Comparison of ENCODE assay signal across 18 cellular contexts in the genomic region with DNA sequence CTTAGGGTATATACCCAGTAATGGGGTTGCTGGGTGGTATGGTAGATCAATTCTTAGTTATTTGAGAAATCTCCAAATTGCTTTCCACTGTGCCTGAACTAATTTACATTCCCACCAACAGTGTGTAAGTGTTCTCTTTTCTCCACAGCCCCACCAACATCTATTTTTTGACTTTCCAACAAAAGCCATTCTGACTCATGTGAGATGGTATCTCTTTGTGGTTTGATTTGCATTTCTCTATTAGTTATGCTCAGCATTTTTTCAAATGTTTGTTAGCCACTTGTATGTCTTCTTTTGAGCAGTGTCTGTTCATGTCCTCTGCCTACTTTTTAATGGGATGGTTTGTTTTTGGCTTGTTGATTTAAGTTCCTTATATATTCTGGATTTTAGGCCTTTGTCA.
DNase-seq lines count a peak whose midpoint lies in the region; ATAC-seq and TF ChIP-seq lines count a peak whose summit lies in the region.
"Had no signal": no experiment of that assay in that cellular context is flagged by ENCODE, and none has a peak within 500 bp of the region (broad histone marks: within the 10 kb centered on the region; RNA-seq: fewer than 3 reads in every experiment).

No MANE protein-coding gene starts in this region.

- no peak for TF ChIP-seq CTCF in HFFc6 (IDR thresholded peaks at IDR 0.05)
- TF ChIP-seq CTCF in epithelial cell of esophagus (IDR thresholded peaks at IDR 0.05; ENCODE audit: insufficient read depth, low read depth, low read length, missing control alignments), result no peak

- no peaks in the 10 kb centered on the region for H3K27me3 Mint-ChIP-seq in HFFc6 (ENCODE audit: insufficient read depth)
- H3K27me3 Mint-ChIP-seq: memory B cell had no signal

- no peaks in the 10 kb centered on the region for H3K4me1 Mint-ChIP-seq in HFFc6 (ENCODE audit: low read depth)
- H3K4me1 Mint-ChIP-seq: memory B cell had no signal

- H3K4me3 Mint-ChIP-seq in HFFc6, result no peak overlapping the region
- H3K4me3 Mint-ChIP-seq: activated CD8-positive, alpha-beta memory T cell treated with anti-CD3 and anti-CD28 coated beads, Interleukin-2, amount 10 ng/mL, durations not matched to agents 7 days and 5 days; memory B cell; naive thymus-derived CD4-positive, alpha-beta T cell had no signal

- DNase-seq in HFFc6, result peak; percentile 1
- DNase-seq in NCI-H526 treated with DMSO at 0.1 percent for 48 hours (lab: John Stamatoyannopoulos, UW), result peak; percentile 89
- DNase-seq in epithelial cell of esophagus (ENCODE audit: low read depth), result peak; percentile 17
- no peak for DNase-seq in activated CD8-positive, alpha-beta memory T cell treated with anti-CD3 and anti-CD28 coated beads, Interleukin-2, amount 50 U/mL, for 4 hours
- no peak for DNase-seq in NCI-H1105 treated with DMSO at 0.1 percent for 48 hours (lab: John Stamatoyannopoulos, UW)
- no peak for DNase-seq in NCI-H2081 (lab: John Stamatoyannopoulos, UW)
- DNase-seq: activated CD4-positive, CD25-positive, alpha-beta regulatory T cell treated with anti-CD3 and anti-CD28 coated beads, Interleukin-2, amount 50 U/mL, for 72 hours; activated CD8-positive, alpha-beta memory T cell treated with anti-CD3 and anti-CD28 coated beads, Interleukin-2, amount 10 ng/mL, durations not matched to agents 7 days and 5 days; activated gamma-delta T cell treated with Interleukin-2 at 50 U/mL for 16 hours; aorta; naive thymus-derived CD4-positive, alpha-beta T cell; NCI-H2081 treated with DMSO at 0.1 percent for 48 hours; NCI-H524 treated with DMSO at 0.1 percent for 48 hours; stimulated activated CD4-positive, alpha-beta T cell treated with anti-CD3 and anti-CD28 coated beads, Interleukin-4, amount 100 ng/mL, for 24 hours; T1000 had no signal

- H3K27ac Mint-ChIP-seq in HFFc6, result no peak overlapping the region
- H3K27ac Mint-ChIP-seq: activated CD8-positive, alpha-beta memory T cell treated with anti-CD3 and anti-CD28 coated beads, Interleukin-2, amount 10 ng/mL, durations not matched to agents 7 days and 5 days; memory B cell; naive thymus-derived CD4-positive, alpha-beta T cell had no signal

- H3K36me3 Mint-ChIP-seq in HFFc6 (ENCODE audit: low read depth), result peaks cover 5% of the 10 kb centered on the region
- H3K36me3 Mint-ChIP-seq: activated CD8-positive, alpha-beta memory T cell treated with anti-CD3 and anti-CD28 coated beads, Interleukin-2, amount 10 ng/mL, durations not matched to agents 7 days and 5 days; memory B cell; naive thymus-derived CD4-positive, alpha-beta T cell had no signal

- H3K9me3 Mint-ChIP-seq in HFFc6, result peaks cover 41% of the 10 kb centered on the region

- no peak overlapping the region for H3K4me3 ChIP-seq in epithelial cell of esophagus (ENCODE audit: low read length)

- ATAC-seq in GM18858 (IDR thresholded peaks at IDR 0.05; ENCODE audit: unreplicated experiment), result peak; percentile 51
- ATAC-seq: activated CD8-positive, alpha-beta memory T cell treated with anti-CD3 and anti-CD28 coated beads, Interleukin-2, amount 10 ng/mL, durations not matched to agents 7 days and 5 days; HepG2; naive thymus-derived CD4-positive, alpha-beta T cell had no signal

Comparison
In these comparisons a context has a peak if more than half of its experiments do, and no peak if none do; other contexts are left out.
1. DNase-seq: peak in HFFc6 (single experiment), NCI-H526 treated with DMSO at 0.1 percent for 48 hours (single experiment) and epithelial cell of esophagus (single experiment); none in activated CD8-positive, alpha-beta memory T cell treated with anti-CD3 and anti-CD28 coated beads, Interleukin-2, amount 50 U/mL, for 4 hours (single experiment), NCI-H1105 treated with DMSO at 0.1 percent for 48 hours (single experiment) and NCI-H2081 (0 of 2).